ENCODE assay signal across 30 cellular contexts in genomic region chr1:37721565-37721964, GRCh38. TPM values are rescaled to one million over a fixed set of nuclear protein-coding genes. Genes with fewer than 3 reads are reported as not detected.
A peak's percentile ranks its signal among the peaks of the same experiment; 100 is the strongest.
DNase-seq lines count a peak whose midpoint lies in the region; ATAC-seq, FAIRE-seq and TF ChIP-seq lines count a peak whose summit lies in the region.
"Had no signal": no experiment of that assay in that cellular context is flagged by ENCODE, and none has a peak within 500 bp of the region (broad histone marks: within the 10 kb centered on the region; RNA-seq: fewer than 3 reads in every experiment).

No MANE protein-coding gene starts in this region.

- ATAC-seq in K562, result peak; percentile 47
- ATAC-seq in Right ventricle myocardium superior (ENCODE audit: poor library complexity), result no peak
- ATAC-seq: activated CD4-positive, CD25-positive, alpha-beta regulatory T cell treated with anti-CD3 and anti-CD28 coated beads, Interleukin-2, amount 50 U/mL, for 24 hours; activated T-helper 17 cell treated with anti-CD3 and anti-CD28 coated beads, Interleukin-2, amount 50 U/mL, for 72 hours; gastrocnemius medialis; left lobe of liver; T-cell had no signal

- peaks cover 10% of the 10 kb centered on the region for H4K20me1 ChIP-seq in K562 (replicated peaks; ENCODE audit: control insufficient read depth, insufficient read depth, low read length)

- TF ChIP-seq POLR2A in K562 (conservative IDR thresholded peaks at IDR 0.05), result no peak

- H3K4me1 ChIP-seq in K562 (replicated peaks in 1 of 2; ENCODE audit: control insufficient read depth in 2 of 2, insufficient read depth in 2 of 2, low read length in 2 of 2), result peaks cover 6 to 34% of the 10 kb centered on the region in 2 experiments
- H3K4me1 ChIP-seq: breast epithelium, colonic mucosa, gastrocnemius medialis, HAP-1, SJSA1, transverse colon had no signal

- FAIRE-seq in K562 (lab: Jason Lieb, UNC), result no peak
- FAIRE-seq: HTR-8/SVneo, small intestine had no signal

- peak in 1 of 3 experiments; percentile 21; a peak in 1 of 6 replicates for TF ChIP-seq CTCF in K562 (IDR thresholded peaks at IDR 0.05 in 2 of 3, conservative IDR thresholded peaks at IDR 0.05 in 1 of 3; ENCODE audit: insufficient read depth in 2 of 3, low read depth in 1 of 3, low read length in 3 of 3)

- POLR2A ChIA-PET in K562 (lab: Yijun Ruan, JAX), result interaction anchor here (0.6 to 1.4 kb wide), 3 partner anchors 10 to 14 kb away, joined by 3 to 4 read pairs (median 4); no protein-coding TSS in a partner anchor

- no peaks in the 10 kb centered on the region for H3K9me1 ChIP-seq in K562 (ENCODE audit: control insufficient read depth, insufficient read depth, low read length)

- H3K36me3 ChIP-seq in H7 (replicated peaks; ENCODE audit: control insufficient read depth, insufficient read depth, low read length) (no peaks in the 10 kb centered on the region), K562 (ENCODE audit: control insufficient read depth, insufficient read depth, low read length) (no peaks in the 10 kb centered on the region)
- H3K36me3 ChIP-seq: breast epithelium, colonic mucosa, gastrocnemius medialis, HAP-1, SJSA1, transverse colon had no signal

- no peaks in the 10 kb centered on the region for H3K9me3 ChIP-seq in K562 (replicated peaks; ENCODE audit: control insufficient read depth, insufficient read depth, low read depth, low read length)
- H3K9me3 ChIP-seq: breast epithelium, colonic mucosa, gastrocnemius medialis, HAP-1, SJSA1, transverse colon had no signal

- H3K4me2 ChIP-seq in K562 (ENCODE audit: insufficient read depth, low read length), result no peak overlapping the region
- H3K4me2 ChIP-seq: hepatocyte had no signal

- H3K9ac ChIP-seq in K562 (ENCODE audit: insufficient read depth in 1 of 2, low read depth in 2 of 2, low read length in 2 of 2), result 0 out of 4 replicates have a peak overlapping the region, but pooled peaks of 1 of the 2 experiments have one; percentile 58

- no peak overlapping the region for H2AFZ ChIP-seq in K562 (ENCODE audit: low read depth, low read length)
- H2AFZ ChIP-seq: hepatocyte had no signal

- TF ChIP-seq RAD21 in K562 (CRISPR knock-in tag; conservative IDR thresholded peaks at IDR 0.05 in 1 of 2, IDR thresholded peaks at IDR 0.05 in 1 of 2), result no peak

- no TSS peak for BruUV-seq in K562 (replicated peaks; lab: Mats Ljungman, UMichigan)

- H3K4me3 ChIP-seq in H7 (ENCODE audit: insufficient read depth, low read depth, low read length), result no peak overlapping the region
- no peak overlapping the region for H3K4me3 ChIP-seq in K562
- H3K4me3 ChIP-seq: breast epithelium, colonic mucosa, gastrocnemius medialis, HAP-1, hepatocyte, SJSA1, transverse colon had no signal

- CTCF ChIA-PET in K562 (lab: Yijun Ruan, JAX; ENCODE audit: low intra/inter-chr PET ratio), result no interaction called here

- H3K79me2 ChIP-seq in K562 (ENCODE audit: control insufficient read depth, insufficient read depth, low read length), result no peaks in the 10 kb centered on the region
- H3K79me2 ChIP-seq: hepatocyte had no signal

- WGBS in K562 (ENCODE audit: insufficient coverage, low coverage, missing lambda C conversion rate), result 25% methylated on average over 19 of the region's 19 CpGs

- in situ Hi-C loops in K562 (cut with MboI), result no loop called here

- no peak for TF ChIP-seq EP300 in K562 (IDR thresholded peaks at IDR 0.05; ENCODE audit: low read length)

- DNase-seq in H7, result peak; percentile 62
- no peak for DNase-seq in K562 (ENCODE audit: extremely low read depth in 1 of 4, low spot score in 3 of 4)
- DNase-seq in iPS-NIHi11 (ENCODE audit: low spot score), result peak; percentile 32
- peak in 4 of 49 donors; percentile 8 to 25 (median 14) for DNase-seq in substantia nigra (lab: John Stamatoyannopoulos, UW)
- DNase-seq in Right ventricle myocardium superior, result no peak
- no peak for DNase-seq in DMS79 treated with DMSO at 0.1 percent for 48 hours (lab: John Stamatoyannopoulos, UW)
- DNase-seq in activated T-cell treated with anti-CD3 and anti-CD28 coated beads, Interleukin-2, amount 50 U/mL, for 1 hour, result no peak
- DNase-seq: activated CD4-positive, alpha-beta memory T cell treated with anti-CD3 and anti-CD28 coated beads for 36 hours; activated CD8-positive, alpha-beta memory T cell treated with anti-CD3 and anti-CD28 coated beads, Interleukin-2, amount 50 U/mL, for 4 hours; activated naive CD4-positive, alpha-beta T cell treated with anti-CD3 and anti-CD28 coated beads, Interleukin-2, amount 50 U/mL, for 16 hours; amniotic stem cell; colonic mucosa; gastrocnemius medialis; immature natural killer cell; mesenchymal stem cell; naive B cell; NCI-H1436 treated with DMSO at 0.1 percent for 48 hours; NCI-H446 treated with DMSO at 0.1 percent for 48 hours; small intestine; T-cell; transverse colon had no signal

- H3K27ac ChIP-seq in K562 (ENCODE audit: extremely low read depth, low read depth, low read length) (no peak overlapping the region), substantia nigra (ENCODE audit: low read depth, low read length, poor library complexity, severe bottlenecking) (peak overlapping the region; percentile 84)
- H3K27ac ChIP-seq: breast epithelium, colonic mucosa, gastrocnemius medialis, hepatocyte, SJSA1, transverse colon had no signal

- intact Hi-C loops in K562 (cut with micrococcal nuclease) (no loop called here), Right ventricle myocardium superior (cut with DNase I) (no loop called here)

- H3K27me3 ChIP-seq in H7 (ENCODE audit: control insufficient read depth, insufficient read depth, low read length) (no peaks in the 10 kb centered on the region), K562 (ENCODE audit: control insufficient read depth in 2 of 2, insufficient read depth in 2 of 2, low read length in 2 of 2) (peaks cover 30 to 60% of the 10 kb centered on the region in 2 experiments; a peak in 4 of 5 replicates)
- H3K27me3 ChIP-seq: breast epithelium, colonic mucosa, hepatocyte, transverse colon had no signal

TF ChIP-seq in K562, 482 proteins besides CTCF, POLR2A, EP300 and RAD21 (continues in another document):
- TF ChIP-seq MAFG (tag; conservative IDR thresholded peaks at IDR 0.05) (no peak), RB1 (IDR thresholded peaks at IDR 0.05; ENCODE audit: low read depth) (no peak), ZKSCAN8 (CRISPR knock-in tag; IDR thresholded peaks at IDR 0.05) (no peak)

RNA-seq across cellular contexts. Expression of gene CDCA8, which starts 29.2 kb away (rescaled TPM):
- 46.9 and 55.4 TPM in 2 replicates for total RNA-seq in H7 (2014; rRNA removed; shearing (Covaris generic))
- 55.0 and 75.1 TPM in 2 replicates for total RNA-seq in K562 (2011; cell fraction: chromatin; rRNA removed; ENCODE audit: low replicate concordance)
- 60.3 and 62.5 TPM in 2 replicates for total RNA-seq in K562 (2011; cell fraction: nucleolus; rRNA removed)
- total RNA-seq in K562 (2011; cell fraction: nucleoplasm; rRNA removed), result 61.4 and 63.4 TPM in 2 replicates
- total RNA-seq in K562 (2014; rRNA removed) (26.4 and 29.3 TPM in 2 replicates), K562 (2014; rRNA removed; fragmentation: Illumina TruSeq; extraction: Trizol) (35.8 and 38.3 TPM in 2 replicates), K562 (2015; rRNA removed; fragmentation: Illumina TruSeq; extraction: Trizol) (34.4 and 37.7 TPM in 2 replicates), K562 (2021) (72.5 and 81.8 TPM in 2 replicates), Right ventricle myocardium superior (0.46 TPM)
- polyA plus RNA-seq in K562 (2011; rRNA removed) (118 and 120 TPM in 2 replicates), K562 (2014; fragmentation: Illumina TruSeq; extraction: Trizol) (117 and 124 TPM in 2 replicates), K562 (2014; fragmentation: Nextera tagmentation; extraction: Ambion mirVana) (100 to 1,000 TPM in 1 of 2 experiments, 10 to 100 TPM in 1; 84.3 to 148 TPM), K562 (2014; rRNA removed) (74.1 and 81.7 TPM in 2 replicates)
- 99.5 and 121 TPM in 2 replicates for polyA plus RNA-seq in K562 (2011; cell fraction: cytosol; rRNA removed)
- polyA plus RNA-seq in K562 (2011; cell fraction: nucleus; rRNA removed), result 89.5 and 92.0 TPM in 2 replicates
- 72.5 and 78.6 TPM in 2 replicates for polyA plus RNA-seq in K562 (2012)
- polyA minus RNA-seq in K562 (2011; rRNA and poly(A)+ RNA removed), result 68.8 and 84.8 TPM in 2 replicates
- polyA minus RNA-seq in K562 (2011; cell fraction: cytosol; rRNA and poly(A)+ RNA removed), result 44.7 and 47.7 TPM in 2 replicates
- polyA minus RNA-seq in K562 (2011; cell fraction: nucleus; rRNA and poly(A)+ RNA removed), result 24.9 and 31.9 TPM in 2 replicates

RNA-seq across cellular contexts. Expression of gene EPHA10, which starts 43.4 kb away (rescaled TPM):
- total RNA-seq in H7 (2014; rRNA removed; shearing (Covaris generic)), result 0.15 and 0.21 TPM in 2 replicates
- total RNA-seq in K562 (2011; cell fraction: chromatin; rRNA removed; ENCODE audit: low replicate concordance), result not detected in 2 replicates
- not detected in 2 replicates for total RNA-seq in K562 (2011; cell fraction: nucleolus; rRNA removed)
- not detected in 2 replicates for total RNA-seq in K562 (2011; cell fraction: nucleoplasm; rRNA removed)
- total RNA-seq in K562 (2014; rRNA removed), result not detected in 2 replicates
- total RNA-seq in K562 (2014; rRNA removed; fragmentation: Illumina TruSeq; extraction: Trizol), result not detected in 2 replicates
- not detected in 2 replicates for total RNA-seq in K562 (2015; rRNA removed; fragmentation: Illumina TruSeq; extraction: Trizol)
- 0.02 TPM in 1 of 2 replicates, not detected in the other for total RNA-seq in K562 (2021)
- polyA plus RNA-seq in K562 (2011; rRNA removed), result not detected in 2 replicates
- not detected in 2 replicates for polyA plus RNA-seq in K562 (2011; cell fraction: cytosol; rRNA removed)
- 0.04 TPM in 1 of 2 replicates, not detected in the other for polyA plus RNA-seq in K562 (2011; cell fraction: nucleus; rRNA removed)
- polyA plus RNA-seq in K562 (2012), result 0.07 and 0.08 TPM in 2 replicates
- polyA plus RNA-seq in K562 (2014; fragmentation: Illumina TruSeq; extraction: Trizol), result not detected in 2 replicates
- polyA plus RNA-seq in K562 (2014; fragmentation: Nextera tagmentation; extraction: Ambion mirVana), result under 1 TPM in 1 of 2 experiments, not detected in 1; 0.03 TPM
- not detected in 2 replicates for polyA plus RNA-seq in K562 (2014; rRNA removed)
- polyA minus RNA-seq in K562 (2011; rRNA and poly(A)+ RNA removed), result not detected in 2 replicates
- polyA minus RNA-seq in K562 (2011; cell fraction: cytosol; rRNA and poly(A)+ RNA removed), result not detected in 2 replicates
- not detected in 2 replicates for polyA minus RNA-seq in K562 (2011; cell fraction: nucleus; rRNA and poly(A)+ RNA removed)
- 0.13 TPM for total RNA-seq in Right ventricle myocardium superior
- total RNA-seq: RPMI7951, SJSA1 had no signal
- polyA plus RNA-seq: immature natural killer cell had no signal

Comparison
In these comparisons a context has a peak if more than half of its experiments do, and no peak if none do; other contexts are left out.
1. DNase-seq: peak in H7 (single experiment) and iPS-NIHi11 (single experiment); none in K562 (0 of 4), Right ventricle myocardium superior (single experiment), DMS79 treated with DMSO at 0.1 percent for 48 hours (single experiment) and activated T-cell treated with anti-CD3 and anti-CD28 coated beads, Interleukin-2, amount 50 U/mL, for 1 hour (single experiment).
2. RNA of gene CDCA8, which starts 29.2 kb away (total RNA-seq): 46.9 to 55.4 TPM in H7 and 26.4 to 81.8 TPM in K562; 0.46 TPM in Right ventricle myocardium superior (single experiment); every median in the first group is over 10 times any median in the second.